In the genomic region with DNA sequence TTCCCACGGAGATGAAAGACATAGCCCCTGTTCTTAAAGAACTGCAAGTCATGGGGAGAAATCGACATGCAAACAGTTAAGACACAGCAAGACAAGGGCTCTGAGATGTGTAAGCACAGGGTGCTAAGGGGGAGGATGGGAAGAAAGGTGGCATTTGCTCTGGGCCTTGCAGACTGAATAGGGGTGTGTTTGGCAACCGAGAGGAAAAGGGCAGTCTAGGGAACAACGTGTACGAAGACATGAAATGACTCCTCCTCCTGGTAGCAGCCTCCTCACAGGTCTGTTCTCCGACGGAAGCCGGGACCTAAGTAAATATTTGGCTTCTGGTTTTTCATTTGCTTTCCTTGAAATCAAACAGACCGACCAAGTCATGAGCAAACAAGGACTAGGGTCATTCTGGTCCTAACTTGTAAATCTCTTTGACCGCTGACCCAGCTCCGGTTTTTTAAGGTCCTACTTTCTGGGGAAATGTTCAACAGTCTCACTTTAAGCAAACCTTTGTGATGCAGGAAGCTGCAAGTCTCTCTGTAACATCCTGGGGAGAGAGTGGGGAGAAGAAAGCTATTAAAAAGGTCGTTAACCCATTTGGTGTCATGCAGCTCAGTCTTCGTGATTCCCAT, we compare ENCODE assay signal across 10 cellular contexts. TPM values are rescaled to one million over a fixed set of nuclear protein-coding genes. Genes with fewer than 3 reads are reported as not detected.
DNase-seq lines count a peak whose midpoint lies in the region; ATAC-seq and TF ChIP-seq lines count a peak whose summit lies in the region.
"Had no signal": no experiment of that assay in that cellular context is flagged by ENCODE, and none has a peak within 500 bp of the region (broad histone marks: within the 10 kb centered on the region; RNA-seq: fewer than 3 reads in every experiment).

No MANE protein-coding gene starts in this region.

- H3K4me3 Mint-ChIP-seq in T-helper 17 cell = peak overlapping the region; percentile 64

- H3K27me3 ChIP-seq in spleen (replicated peaks in 1 of 7) = peaks cover 0 to 23% (median 0%) of the 10 kb centered on the region in 7 donors

- WGBS in spleen, 5 donors = 9 to 24% (median 12%) methylated on average over 13 of the region's 13 CpGs

- TF ChIP-seq CTCF in fibroblast of pulmonary artery (IDR thresholded peaks at IDR 0.05; ENCODE audit: low read length, missing control alignments) (no peak), spleen (IDR thresholded peaks at IDR 0.05 in 8 of 11, conservative IDR thresholded peaks at IDR 0.05 in 3 of 11) (no peak)

- TF ChIP-seq POLR2A in spleen (IDR thresholded peaks at IDR 0.05) = no peak

- no peaks in the 10 kb centered on the region for H3K9me3 ChIP-seq in T-helper 17 cell (ENCODE audit: control insufficient read depth, low read length, poor library complexity, severe bottlenecking)
- no peaks in the 10 kb centered on the region for H3K9me3 ChIP-seq in spleen

- intact Hi-C loops in spleen (cut with DNase I; ENCODE audit: low total_unique reads) = no loop called here

- H3K36me3 Mint-ChIP-seq in T-helper 17 cell (ENCODE audit: low read depth) = peaks cover 5% of the 10 kb centered on the region

- H3K36me3 ChIP-seq in spleen = peaks cover 0 to 35% (median 5%) of the 10 kb centered on the region in 6 donors

- no peak overlapping the region for H3K4me3 ChIP-seq in fibroblast of pulmonary artery (replicated peaks; ENCODE audit: low read depth, low read length)
- H3K4me3 ChIP-seq in spleen = peak overlapping the region in 1 of 8 donors; percentile 35
- H3K4me3 ChIP-seq: GM12878 had no signal

- DNase-seq in NCI-H345 treated with DMSO at 0.1 percent for 48 hours (lab: John Stamatoyannopoulos, UW; ENCODE audit: unreplicated experiment) = peak; percentile 26
- no peak for DNase-seq in NCI-H345 (lab: John Stamatoyannopoulos, UW)
- no peak for DNase-seq in T-helper 17 cell
- peak; percentile 46 for DNase-seq in fibroblast of pulmonary artery (ENCODE audit: low read depth)
- DNase-seq in spleen = no peak
- DNase-seq in NCI-H1105 (lab: John Stamatoyannopoulos, UW) = no peak
- DNase-seq in stimulated activated CD4-positive, alpha-beta T cell treated with anti-CD3 and anti-CD28 coated beads, Interleukin-4, amount 100 ng/mL, for 4 hours = no peak
- no peak for DNase-seq in NCI-H82 (lab: John Stamatoyannopoulos, UW)

- H3K27ac Mint-ChIP-seq in T-helper 17 cell = peak overlapping the region; percentile 73

- H3K27ac ChIP-seq in spleen = peak overlapping the region in 7 of 8 donors; percentile 29 to 61 (median 44)
- H3K27ac ChIP-seq: KMS-11 had no signal

- ATAC-seq in T-helper 17 cell = peak; percentile 50
- ATAC-seq: GM12878 had no signal

- H3K27me3 Mint-ChIP-seq in T-helper 17 cell = peaks cover 53% of the 10 kb centered on the region

- peaks cover 3 to 70% (median 28%) of the 10 kb centered on the region in 6 donors for H3K4me1 ChIP-seq in spleen

- H3K4me1 Mint-ChIP-seq in T-helper 17 cell = peaks cover 18% of the 10 kb centered on the region

RNA-seq across cellular contexts. Expression of a gene that starts 19.7 kb away (rescaled TPM):
- not detected for total RNA-seq in T-helper 17 cell
- total RNA-seq in spleen = 100 to 1,000 TPM; 131 to 324 (median 200) TPM
- polyA plus RNA-seq in spleen = 100 to 1,000 TPM; 222 to 265 (median 236) TPM
- total RNA-seq: GM12878 had no signal

Comparison
In these comparisons a context has a peak if more than half of its experiments do, and no peak if none do; other contexts are left out.
1. DNase-seq: peak in NCI-H345 treated with DMSO at 0.1 percent for 48 hours (single experiment) and fibroblast of pulmonary artery (single experiment); none in NCI-H345 (single experiment), T-helper 17 cell (0 of 3), spleen (single experiment), NCI-H1105 (single experiment), stimulated activated CD4-positive, alpha-beta T cell treated with anti-CD3 and anti-CD28 coated beads, Interleukin-4, amount 100 ng/mL, for 4 hours (0 of 2) and NCI-H82 (single experiment).
2. RNA of a gene that starts 19.7 kb away (total RNA-seq): 131 to 324 TPM in spleen; not detected in T-helper 17 cell; every median in the first group is over 100 times any median in the second.